Comparison of ENCODE assay signal across 22 cellular contexts in genomic region chr22:27679722-27680488, GRCh38.
DNase-seq lines count a peak whose midpoint lies in the region; ATAC-seq and TF ChIP-seq lines count a peak whose summit lies in the region.
"Had no signal": no experiment of that assay in that cellular context is flagged by ENCODE, and none has a peak within 500 bp of the region (broad histone marks: within the 10 kb centered on the region; RNA-seq: fewer than 3 reads in every experiment).

No MANE protein-coding gene starts in this region.

- H3K36me3 Mint-ChIP-seq in WTC11 (peaks cover 31% of the 10 kb centered on the region), glutamatergic neuron (ENCODE audit: unreplicated experiment) (no peaks in the 10 kb centered on the region)
- H3K36me3 Mint-ChIP-seq: CD4-positive, alpha-beta memory T cell had no signal

- H3K18ac ChIP-seq in neuronal stem cell (ENCODE audit: low read length), result no peak overlapping the region

- H2BK15ac ChIP-seq in neuronal stem cell (ENCODE audit: low read length), result peak overlapping the region; percentile 0

- in situ Hi-C loops in HAP-1 (cut with MboI; ENCODE audit: low sequenced_read_pairs), result no loop called here

- peak overlapping the region; percentile 66 for H3K27ac Mint-ChIP-seq in WTC11
- no peak overlapping the region for H3K27ac Mint-ChIP-seq in glutamatergic neuron (ENCODE audit: unreplicated experiment)
- H3K27ac Mint-ChIP-seq: CD4-positive, alpha-beta memory T cell; HFFc6 had no signal

- no peak overlapping the region for H3K23ac ChIP-seq in neuronal stem cell (ENCODE audit: low read depth, low read length, poor library complexity)

- CTCF ChIA-PET in WTC11 (lab: Charles Lee), result interaction anchor here (0.9 to 1.6 kb wide), 2 partner anchors 125 to 264 kb away, joined by 4 read pairs; no protein-coding TSS in a partner anchor

- POLR2A ChIA-PET in WTC11 (lab: Charles Lee), result no interaction called here

- H3K4me1 ChIP-seq in HAP-1 (peaks cover 7% of the 10 kb centered on the region), neuronal stem cell (ENCODE audit: control insufficient read depth in 2 of 2, insufficient read depth in 1 of 2, low read depth in 1 of 2, low read length in 2 of 2) (peaks cover 22 to 23% of the 10 kb centered on the region in 2 donors)
- H3K4me1 ChIP-seq: Caco-2 had no signal

- peaks cover 57% of the 10 kb centered on the region for H3K4me1 Mint-ChIP-seq in WTC11
- peaks cover 19% of the 10 kb centered on the region for H3K4me1 Mint-ChIP-seq in glutamatergic neuron (ENCODE audit: low read depth, unreplicated experiment)
- H3K4me1 Mint-ChIP-seq: CD4-positive, alpha-beta memory T cell; IgD-negative memory B cell had no signal

- TF ChIP-seq CTCF in WTC11 (IDR thresholded peaks at IDR 0.05) (no peak), glutamatergic neuron (IDR thresholded peaks at IDR 0.05; ENCODE audit: partially characterized antibody, unreplicated experiment) (no peak)

- no peak overlapping the region for H3K27ac ChIP-seq in neuronal stem cell (replicated peaks; ENCODE audit: low read length)
- H3K27ac ChIP-seq: KMS-11 had no signal

- no peak overlapping the region for H2AFZ ChIP-seq in neuronal stem cell (ENCODE audit: low read length)

- H3K4me3 ChIP-seq in HAP-1 (no peak overlapping the region), neuronal stem cell (ENCODE audit: low read length in 2 of 2) (no peak overlapping the region)

- no peak overlapping the region for H2BK120ac ChIP-seq in neuronal stem cell (ENCODE audit: low read depth, low read length)

- no peak overlapping the region for H3K14ac ChIP-seq in neuronal stem cell (ENCODE audit: low read length)

- H3K4ac ChIP-seq in neuronal stem cell (ENCODE audit: low read length), result no peak overlapping the region

- H4K91ac ChIP-seq in neuronal stem cell (ENCODE audit: low read depth, low read length, poor library complexity), result no peak overlapping the region

- H2AK5ac ChIP-seq in neuronal stem cell (ENCODE audit: low read depth, low read length), result no peak overlapping the region

- H3K4me2 ChIP-seq in neuronal stem cell (ENCODE audit: insufficient read depth, low read length, poor library complexity, severe bottlenecking), result no peak overlapping the region
- H3K4me2 ChIP-seq: KMS-11 had no signal

- H3K27me3 ChIP-seq in HAP-1 (ENCODE audit: low read depth), result no peaks in the 10 kb centered on the region
- H3K27me3 ChIP-seq in neuronal stem cell (ENCODE audit: control insufficient read depth in 3 of 3, insufficient read depth in 3 of 3, low read depth in 1 of 3, low read length in 3 of 3), result no peaks in the 10 kb centered on the region

- H2BK12ac ChIP-seq in neuronal stem cell (ENCODE audit: low read length), result no peak overlapping the region

- H3K4me3 Mint-ChIP-seq in WTC11 (no peak overlapping the region), glutamatergic neuron (ENCODE audit: unreplicated experiment) (no peak overlapping the region)
- H3K4me3 Mint-ChIP-seq: CD4-positive, alpha-beta memory T cell; HFFc6; IgD-negative memory B cell had no signal

- DNase-seq in HAP-1 (ENCODE audit: low spot score in 2 of 2) (peak; percentile 18), WTC11 (ENCODE audit: low spot score) (no peak), neuronal stem cell (ENCODE audit: low spot score) (no peak), glutamatergic neuron (no peak), UCSD-AML1 (lab: John Stamatoyannopoulos, UW; ENCODE audit: unreplicated experiment) (no peak), occipital lobe (lab: John Stamatoyannopoulos, UW) (no peak)
- DNase-seq: C1 segment of cervical spinal cord; Caco-2; CD4-positive, alpha-beta memory T cell; DMS79; EL; GF-D8; HFFc6; MM.1S; NCI-H1694; NCI-H2029 treated with DMSO at 0.1 percent for 48 hours; NCI-H446; NCI-H524 treated with DMSO at 0.1 percent for 48 hours; NCI-H774 had no signal

- H3K27me3 Mint-ChIP-seq in WTC11 (ENCODE audit: low read depth) (no peaks in the 10 kb centered on the region), glutamatergic neuron (ENCODE audit: unreplicated experiment) (peaks cover 13% of the 10 kb centered on the region)

- ATAC-seq in WTC11, result peak; percentile 56
- ATAC-seq in HG02763 (IDR thresholded peaks at IDR 0.05; ENCODE audit: unreplicated experiment), result no peak

- no peaks in the 10 kb centered on the region for H3K9me3 Mint-ChIP-seq in WTC11
- H3K9me3 Mint-ChIP-seq in glutamatergic neuron (ENCODE audit: unreplicated experiment), result peaks cover 3% of the 10 kb centered on the region
- H3K9me3 Mint-ChIP-seq: HFFc6, IgD-negative memory B cell had no signal

- no peak overlapping the region for H2BK5ac ChIP-seq in neuronal stem cell (ENCODE audit: low read length)

- H4K8ac ChIP-seq in neuronal stem cell (ENCODE audit: low read depth, low read length), result no peak overlapping the region

- H3K9ac ChIP-seq in neuronal stem cell (ENCODE audit: low read depth, low read length, poor library complexity), result no peak overlapping the region
- H3K9ac ChIP-seq: KMS-11 had no signal

- no CpG with 5 or more reads among the region's 6 CpGs for whole genome bisulfite sequencing in neuronal stem cell (ENCODE audit: extremely low coverage in 2 of 2, insufficient read length in 2 of 2, insufficient replicate concordance in 1 of 2), 2 donors

- H3K36me3 ChIP-seq in HAP-1 (replicated peaks) (no peaks in the 10 kb centered on the region), neuronal stem cell (replicated peaks in 1 of 2; ENCODE audit: control insufficient read depth in 2 of 2, insufficient read depth in 2 of 2, low read length in 2 of 2) (no peaks in the 10 kb centered on the region)

- H3K79me1 ChIP-seq in neuronal stem cell (ENCODE audit: low read depth, low read length), result no peaks in the 10 kb centered on the region

- H3K9me3 ChIP-seq in HAP-1 (no peaks in the 10 kb centered on the region), neuronal stem cell (replicated peaks in 1 of 2; ENCODE audit: control insufficient read depth in 2 of 2, insufficient read depth in 1 of 2, low read depth in 1 of 2, low read length in 2 of 2) (peaks cover 0 to 2% of the 10 kb centered on the region in 2 donors)

TF ChIP-seq in WTC11, 78 proteins besides CTCF, POLR2A, EP300 and RAD21:
- TF ChIP-seq ZNF512 (CRISPR knock-in tag; IDR thresholded peaks at IDR 0.05; ENCODE audit: borderline replicate concordance) (no peak), PRDM15 (CRISPR knock-in tag; IDR thresholded peaks at IDR 0.05) (peak; percentile 27; the same call in 1 of the 2 replicates), IRF2 (CRISPR knock-in tag; IDR thresholded peaks at IDR 0.05; ENCODE audit: borderline replicate concordance, low read depth) (no peak)
TF ChIP-seq in WTC11: peak in this region for 1.

Comparison
In these comparisons a context has a peak if more than half of its experiments do, and no peak if none do; other contexts are left out.
1. DNase-seq: peak in HAP-1 (2 of 2); none in WTC11 (single experiment), neuronal stem cell (single experiment), glutamatergic neuron (single experiment), UCSD-AML1 (single experiment) and occipital lobe (single experiment).